20 cellular contexts compared by ENCODE assay signal in the genomic region with DNA sequence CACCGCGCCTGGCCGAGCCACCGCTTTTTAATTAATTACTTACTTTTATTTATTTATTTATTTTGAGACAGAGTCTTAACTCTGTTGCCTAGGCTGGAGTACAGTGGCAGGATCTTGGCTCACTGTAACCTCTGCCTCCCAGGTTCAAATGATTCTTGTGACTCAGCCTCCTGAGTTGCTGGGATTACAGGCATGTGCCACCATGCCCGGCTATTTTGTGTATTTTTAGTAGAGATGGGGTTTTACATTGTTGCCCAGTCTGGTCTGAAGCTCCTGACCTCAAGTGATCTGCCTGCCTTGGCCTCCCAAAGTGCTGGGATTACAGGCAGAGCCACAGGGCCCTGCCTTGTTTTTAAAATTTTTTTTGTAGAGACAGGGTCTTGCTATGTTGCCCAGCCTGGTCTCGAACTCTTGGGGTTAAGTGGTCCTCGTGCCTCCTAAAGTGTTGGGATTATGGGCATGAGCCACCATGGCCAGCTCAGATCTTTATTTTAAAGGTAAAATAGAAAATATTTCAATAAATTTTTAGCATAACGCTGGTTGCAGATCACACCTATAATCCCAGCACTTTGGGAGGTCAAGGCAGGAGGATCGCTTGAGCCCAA. TPM values are rescaled to one million over a fixed set of nuclear protein-coding genes. Genes with fewer than 3 reads are reported as not detected.
DNase-seq lines count a peak whose midpoint lies in the region; ATAC-seq and TF ChIP-seq lines count a peak whose summit lies in the region.
"Had no signal": no experiment of that assay in that cellular context is flagged by ENCODE, and none has a peak within 500 bp of the region (broad histone marks: within the 10 kb centered on the region; RNA-seq: fewer than 3 reads in every experiment).

No MANE protein-coding gene starts in this region.

- H3K27ac ChIP-seq in RWPE1 (peak overlapping the region; percentile 99), mammary epithelial cell (ENCODE audit: insufficient read depth, low read depth, low read length) (no peak overlapping the region), substantia nigra (ENCODE audit: low read depth, low read length, poor library complexity, severe bottlenecking) (no peak overlapping the region)
- H3K27ac ChIP-seq: SJSA1, suprapubic skin had no signal

- H3K36me3 ChIP-seq in mammary epithelial cell (ENCODE audit: insufficient read depth, low read length): peaks cover 12% of the 10 kb centered on the region

- peak overlapping the region; percentile 23 for H3K9ac ChIP-seq in mammary epithelial cell (ENCODE audit: insufficient read depth, low read length)

- dilution Hi-C loops in mammary epithelial cell (cut with HindIII; ENCODE audit: low sequenced_read_pairs): no loop called here

- POLR2A ChIA-PET in RWPE1 (lab: Yijun Ruan, JAX; ENCODE audit: low non-redundant PET): no interaction called here

- no peak overlapping the region for H2AFZ ChIP-seq in mammary epithelial cell (ENCODE audit: low read depth, low read length)

- peaks cover 34% of the 10 kb centered on the region for H3K4me1 Mint-ChIP-seq in activated CD8-positive, alpha-beta memory T cell treated with anti-CD3 and anti-CD28 coated beads, Interleukin-2, amount 10 ng/mL, durations not matched to agents 7 days and 5 days
- H3K4me1 Mint-ChIP-seq in natural killer cell treated with Interleukin-12 subunit alpha and Interleukin-12 subunit beta and Interleukin-15 and Interleukin-18, amount 100 ng/mL, for 72 hours (ENCODE audit: low read depth in 2 of 2): peaks cover 19 to 22% of the 10 kb centered on the region in 2 donors

- no peak overlapping the region for H3K4me3 ChIP-seq in mammary epithelial cell (replicated peaks in 1 of 3; ENCODE audit: insufficient read depth in 1 of 3, low read depth in 2 of 3, low read length in 3 of 3)
- H3K4me3 ChIP-seq: HAP-1, SJSA1, suprapubic skin had no signal

- no peaks in the 10 kb centered on the region for H3K79me2 ChIP-seq in mammary epithelial cell (ENCODE audit: insufficient read depth, low read length)

- H3K27me3 ChIP-seq in mammary epithelial cell (ENCODE audit: insufficient read depth, low read length): no peaks in the 10 kb centered on the region
- H3K27me3 ChIP-seq: SJSA1, suprapubic skin had no signal

- intact Hi-C loops in mammary epithelial cell (cut with micrococcal nuclease): no loop called here

- ATAC-seq in activated CD8-positive, alpha-beta memory T cell treated with anti-CD3 and anti-CD28 coated beads, Interleukin-2, amount 10 ng/mL, durations not matched to agents 7 days and 5 days: no peak
- no peak for ATAC-seq in natural killer cell treated with Interleukin-12 subunit alpha and Interleukin-12 subunit beta and Interleukin-15 and Interleukin-18, amount 100 ng/mL, for 72 hours
- ATAC-seq: PC-3, right cardiac atrium had no signal

- DNase-seq in activated CD8-positive, alpha-beta memory T cell treated with anti-CD3 and anti-CD28 coated beads, Interleukin-2, amount 10 ng/mL, durations not matched to agents 7 days and 5 days: no peak
- DNase-seq in activated CD8-positive, alpha-beta memory T cell treated with anti-CD3 and anti-CD28 coated beads, Interleukin-2, amount 50 U/mL, for 4 hours: no peak
- DNase-seq in RWPE1 (ENCODE audit: low spot score) (no peak), mammary epithelial cell (peak; percentile 74), mesenteric fat pad (ENCODE audit: low spot score) (no peak), NCI-H748 (lab: John Stamatoyannopoulos, UW; ENCODE audit: unreplicated experiment) (no peak), substantia nigra (lab: John Stamatoyannopoulos, UW) (no peak)
- no peak for DNase-seq in natural killer cell treated with Interleukin-12 subunit alpha and Interleukin-12 subunit beta and Interleukin-15 and Interleukin-18, amount 100 ng/mL, for 72 hours (ENCODE audit: low spot score)
- DNase-seq: head of caudate nucleus; kidney; NCI-H2171 treated with DMSO at 0.1 percent for 48 hours; NCI-H748 treated with DMSO at 0.1 percent for 48 hours; nucleus accumbens; PC-3; stimulated activated CD4-positive, alpha-beta T cell treated with anti-CD3 and anti-CD28 coated beads, Interleukin-2, amount 100 ng/mL, for 24 hours had no signal

- no peaks in the 10 kb centered on the region for H3K9me3 ChIP-seq in mammary epithelial cell (replicated peaks; ENCODE audit: insufficient read depth, low read length)
- H3K9me3 ChIP-seq: HAP-1, SJSA1, suprapubic skin had no signal

- peaks cover 20% of the 10 kb centered on the region for H3K4me1 ChIP-seq in mammary epithelial cell (ENCODE audit: insufficient read depth, low read length)
- H3K4me1 ChIP-seq: HAP-1, SJSA1 had no signal

- no peak overlapping the region for H3K4me2 ChIP-seq in mammary epithelial cell (ENCODE audit: insufficient read depth, low read depth, low read length)

- no peaks in the 10 kb centered on the region for H3K27me3 Mint-ChIP-seq in activated CD8-positive, alpha-beta memory T cell treated with anti-CD3 and anti-CD28 coated beads, Interleukin-2, amount 10 ng/mL, durations not matched to agents 7 days and 5 days
- H3K27me3 Mint-ChIP-seq in natural killer cell treated with Interleukin-12 subunit alpha and Interleukin-12 subunit beta and Interleukin-15 and Interleukin-18, amount 100 ng/mL, for 72 hours: no peaks in the 10 kb centered on the region

- BruUV-seq in mammary epithelial cell (replicated peaks; lab: Mats Ljungman, UMichigan): no TSS peak

- H3K4me3 Mint-ChIP-seq in activated CD8-positive, alpha-beta memory T cell treated with anti-CD3 and anti-CD28 coated beads, Interleukin-2, amount 10 ng/mL, durations not matched to agents 7 days and 5 days: no peak overlapping the region
- peak overlapping the region; percentile 68 for H3K4me3 Mint-ChIP-seq in natural killer cell treated with Interleukin-12 subunit alpha and Interleukin-12 subunit beta and Interleukin-15 and Interleukin-18, amount 100 ng/mL, for 72 hours

- no peaks in the 10 kb centered on the region for H4K20me1 ChIP-seq in mammary epithelial cell (ENCODE audit: insufficient read depth, low read length)

- H3K27ac Mint-ChIP-seq in activated CD8-positive, alpha-beta memory T cell treated with anti-CD3 and anti-CD28 coated beads, Interleukin-2, amount 10 ng/mL, durations not matched to agents 7 days and 5 days: peak overlapping the region; percentile 99
- H3K27ac Mint-ChIP-seq in natural killer cell treated with Interleukin-12 subunit alpha and Interleukin-12 subunit beta and Interleukin-15 and Interleukin-18, amount 100 ng/mL, for 72 hours: peak overlapping the region; percentile 73 to 86

- 86% methylated on average over 9 of the region's 9 CpGs for WGBS in mammary epithelial cell (ENCODE audit: low coverage, missing lambda C conversion rate)

- CTCF ChIA-PET in activated CD8-positive, alpha-beta memory T cell treated with anti-CD3 and anti-CD28 coated beads, Interleukin-2, amount 10 ng/mL, durations not matched to agents 7 days and 5 days (lab: Charles Lee): interaction anchor here (1.1 to 1.7 kb wide), 2 partner anchors 11 to 72 kb away, joined by 3 to 5 read pairs; no protein-coding TSS in a partner anchor
- CTCF ChIA-PET in RWPE1 (lab: Yijun Ruan, JAX): no interaction called here
- CTCF ChIA-PET in mammary epithelial cell (lab: Charles Lee; ENCODE audit: low non-redundant PET): no interaction called here

- no peaks in the 10 kb centered on the region for H3K9me3 Mint-ChIP-seq in activated CD8-positive, alpha-beta memory T cell treated with anti-CD3 and anti-CD28 coated beads, Interleukin-2, amount 10 ng/mL, durations not matched to agents 7 days and 5 days (ENCODE audit: low read depth)
- H3K9me3 Mint-ChIP-seq in natural killer cell treated with Interleukin-12 subunit alpha and Interleukin-12 subunit beta and Interleukin-15 and Interleukin-18, amount 100 ng/mL, for 72 hours: no peaks in the 10 kb centered on the region

- peaks cover 11% of the 10 kb centered on the region for H3K36me3 Mint-ChIP-seq in activated CD8-positive, alpha-beta memory T cell treated with anti-CD3 and anti-CD28 coated beads, Interleukin-2, amount 10 ng/mL, durations not matched to agents 7 days and 5 days
- H3K36me3 Mint-ChIP-seq in natural killer cell treated with Interleukin-12 subunit alpha and Interleukin-12 subunit beta and Interleukin-15 and Interleukin-18, amount 100 ng/mL, for 72 hours: no peaks in the 10 kb centered on the region

- in situ Hi-C loops in mammary epithelial cell (cut with MboI; ENCODE audit: low sequenced_read_pairs in 2 of 2): no loop called here

- TF ChIP-seq CTCF in RWPE1 (conservative IDR thresholded peaks at IDR 0.05; ENCODE audit: low read depth) (no peak), mammary epithelial cell (conservative IDR thresholded peaks at IDR 0.05 in 1 of 2, IDR thresholded peaks at IDR 0.05 in 1 of 2; ENCODE audit: extremely low read depth in 1 of 2, insufficient read depth in 1 of 2, low read depth in 1 of 2, low read length in 2 of 2) (no peak)

RNA-seq across cellular contexts. Expression of a gene that starts 18.3 kb away (rescaled TPM):
- total RNA-seq in activated CD8-positive, alpha-beta memory T cell treated with anti-CD3 and anti-CD28 coated beads, Interleukin-2, amount 10 ng/mL, durations not matched to agents 7 days and 5 days: 10 to 100 TPM; 31.6 to 35.6 TPM
- total RNA-seq in mammary epithelial cell: 10 to 100 TPM; 13.5 to 26.2 TPM
- polyA plus RNA-seq in mammary epithelial cell: 34.3 TPM
- 15.6 TPM for polyA minus RNA-seq in mammary epithelial cell
- total RNA-seq in natural killer cell treated with Interleukin-12 subunit alpha and Interleukin-12 subunit beta and Interleukin-15 and Interleukin-18, amount 100 ng/mL, for 72 hours: 10 to 100 TPM; 37.3 to 57.0 TPM
- 19.4 TPM for total RNA-seq in mesenteric fat pad

RNA-seq across cellular contexts. Expression of a gene that starts 50.4 kb away (rescaled TPM):
- total RNA-seq in activated CD8-positive, alpha-beta memory T cell treated with anti-CD3 and anti-CD28 coated beads, Interleukin-2, amount 10 ng/mL, durations not matched to agents 7 days and 5 days: 10 to 100 TPM; 76.9 to 92.1 TPM
- total RNA-seq in mammary epithelial cell (10 to 100 TPM; 34.2 to 64.8 TPM), mesenteric fat pad (74.1 TPM)
- polyA plus RNA-seq in mammary epithelial cell: 8.2 TPM
- 27.9 TPM for polyA minus RNA-seq in mammary epithelial cell
- total RNA-seq in natural killer cell treated with Interleukin-12 subunit alpha and Interleukin-12 subunit beta and Interleukin-15 and Interleukin-18, amount 100 ng/mL, for 72 hours: 100 to 1,000 TPM in 1 of 2 donors, 10 to 100 TPM in 1; 86.9 to 105 TPM

RNA-seq across cellular contexts. Expression of a gene that starts 59.0 kb away (rescaled TPM):
- total RNA-seq in activated CD8-positive, alpha-beta memory T cell treated with anti-CD3 and anti-CD28 coated beads, Interleukin-2, amount 10 ng/mL, durations not matched to agents 7 days and 5 days: 10 to 100 TPM; 16.2 to 17.1 TPM
- 10 to 100 TPM; 14.5 to 24.3 TPM for total RNA-seq in mammary epithelial cell
- polyA plus RNA-seq in mammary epithelial cell: 9.4 TPM
- 13.3 TPM for polyA minus RNA-seq in mammary epithelial cell
- total RNA-seq in natural killer cell treated with Interleukin-12 subunit alpha and Interleukin-12 subunit beta and Interleukin-15 and Interleukin-18, amount 100 ng/mL, for 72 hours: 10 to 100 TPM; 19.0 to 39.1 TPM
- 16.4 TPM for total RNA-seq in mesenteric fat pad

RNA-seq across cellular contexts. Expression of a gene that starts 59.3 kb away (rescaled TPM):
- total RNA-seq in activated CD8-positive, alpha-beta memory T cell treated with anti-CD3 and anti-CD28 coated beads, Interleukin-2, amount 10 ng/mL, durations not matched to agents 7 days and 5 days: under 1 TPM in 1 of 2 experiments, not detected in 1; 0.30 TPM
- total RNA-seq in mammary epithelial cell (under 1 TPM; 0.17 to 0.71 TPM), mesenteric fat pad (1.3 TPM)
- polyA plus RNA-seq in mammary epithelial cell: 0.51 TPM
- polyA minus RNA-seq in mammary epithelial cell: not detected
- under 1 TPM in 1 of 2 donors, not detected in 1; 0.53 TPM for total RNA-seq in natural killer cell treated with Interleukin-12 subunit alpha and Interleukin-12 subunit beta and Interleukin-15 and Interleukin-18, amount 100 ng/mL, for 72 hours
- total RNA-seq: HT1080 had no signal
